ENCODE assay signal across 11 cellular contexts in the genomic region with DNA sequence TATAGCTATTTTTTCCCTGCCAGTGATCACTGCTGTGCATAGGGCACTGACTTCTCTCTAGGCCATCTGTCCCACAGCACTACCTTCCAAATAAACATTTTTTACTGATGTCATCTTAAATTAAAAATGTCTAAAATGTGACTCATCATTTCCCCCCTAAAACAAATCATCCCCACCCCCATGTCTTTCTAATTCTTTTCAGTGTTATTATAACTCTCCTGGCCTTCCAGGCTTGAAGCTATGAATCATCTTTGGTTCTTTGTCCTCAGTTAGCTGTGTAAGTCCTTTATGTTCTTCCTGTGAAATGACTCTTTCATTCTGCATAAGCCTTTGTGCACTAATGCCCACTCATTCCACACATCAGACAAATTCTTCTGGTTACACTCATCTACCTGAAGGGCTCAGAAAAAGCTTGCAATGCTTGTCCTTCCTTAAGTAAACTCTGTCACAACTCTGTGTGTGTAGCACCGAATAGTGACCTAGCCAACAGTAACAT.
DNase-seq lines count a peak whose midpoint lies in the region; ATAC-seq, FAIRE-seq and TF ChIP-seq lines count a peak whose summit lies in the region.
"Had no signal": no experiment of that assay in that cellular context is flagged by ENCODE, and none has a peak within 500 bp of the region (broad histone marks: within the 10 kb centered on the region; RNA-seq: fewer than 3 reads in every experiment).

No MANE protein-coding gene starts in this region.

- H3K9me1 ChIP-seq in endothelial cell of umbilical vein (replicated peaks; ENCODE audit: control insufficient read depth, extremely low read depth, insufficient read depth, low read length): no peaks in the 10 kb centered on the region

- CTCF ChIA-PET in endothelial cell of umbilical vein (lab: Charles Lee): interaction anchor here (0.6 to 3.1 kb wide), 16 partner anchors 8 to 648 kb away, joined by 3 to 23 read pairs (median 4); a partner anchor contains a TSS

- BruUV-seq in endothelial cell of umbilical vein (replicated peaks; lab: Mats Ljungman, UMichigan): no TSS peak

- peak; percentile 75 for TF ChIP-seq POLR2A in endothelial cell of umbilical vein (IDR thresholded peaks at IDR 0.05; ENCODE audit: low read depth, low read length)

- no peaks in the 10 kb centered on the region for H3K36me3 ChIP-seq in endothelial cell of umbilical vein (ENCODE audit: control insufficient read depth in 2 of 2, extremely low read depth in 1 of 2, insufficient read depth in 2 of 2, low read length in 2 of 2)

- H3K4me3 ChIP-seq in endothelial cell of umbilical vein (replicated peaks in 1 of 3; ENCODE audit: insufficient read depth in 1 of 3, low read depth in 1 of 3, low read length in 3 of 3): peak overlapping the region in 1 of 3 experiments; percentile 12
- H3K4me3 ChIP-seq: K562, lung had no signal

- no peak for TF ChIP-seq CTCF in endothelial cell of umbilical vein (IDR thresholded peaks at IDR 0.05; ENCODE audit: extremely low read depth in 1 of 2, insufficient read depth in 1 of 2, low read depth in 1 of 2, low read length in 2 of 2)

- H3K4me2 ChIP-seq in endothelial cell of umbilical vein (ENCODE audit: insufficient read depth, low read length): peak overlapping the region; percentile 76

- peak; percentile 91 for FAIRE-seq in endothelial cell of umbilical vein (lab: Jason Lieb, UNC)
- FAIRE-seq: K562 had no signal

- H4K20me1 ChIP-seq in endothelial cell of umbilical vein (replicated peaks; ENCODE audit: control insufficient read depth, extremely low read depth, insufficient read depth, low read length): no peaks in the 10 kb centered on the region

- H3K9ac ChIP-seq in endothelial cell of umbilical vein (replicated peaks; ENCODE audit: extremely low read depth, insufficient read depth, low read length): peak overlapping the region; percentile 47

- POLR2A ChIA-PET in endothelial cell of umbilical vein (lab: Charles Lee): interaction anchor here (0.7 to 1.4 kb wide), 4 partner anchors 13 to 77 kb away, joined by 3 to 5 read pairs (median 3); no protein-coding TSS in a partner anchor

- H3K9me3 ChIP-seq in endothelial cell of umbilical vein (replicated peaks; ENCODE audit: control insufficient read depth, insufficient read depth, low read length): no peaks in the 10 kb centered on the region

- no peak for ATAC-seq in GM19351 (IDR thresholded peaks at IDR 0.05; ENCODE audit: unreplicated experiment)
- ATAC-seq: K562 had no signal

- intact Hi-C loops in endothelial cell of umbilical vein (cut with micrococcal nuclease): loop anchor here (1.0 to 2.0 kb wide), 6 partner anchors 13 to 223 kb away; a partner anchor contains a TSS

- peaks cover 32% of the 10 kb centered on the region for H3K4me1 ChIP-seq in endothelial cell of umbilical vein (ENCODE audit: control insufficient read depth, extremely low read depth, insufficient read depth, low read length)

- H2AFZ ChIP-seq in endothelial cell of umbilical vein (ENCODE audit: low read depth, low read length): no peak overlapping the region

- H3K27me3 ChIP-seq in endothelial cell of umbilical vein (ENCODE audit: control insufficient read depth in 2 of 2, insufficient read depth in 2 of 2, low read length in 2 of 2): no peaks in the 10 kb centered on the region

- dilution Hi-C loops in endothelial cell of umbilical vein (cut with MboI; ENCODE audit: extremely low pct_ligation_motif_present, low sequenced_read_pairs): no loop called here

- in situ Hi-C loops in G401 (cut with HindIII; ENCODE audit: low sequenced_read_pairs): no loop called here

- DNase-seq in G401 (ENCODE audit: low spot score) (peak; percentile 63), RKO (ENCODE audit: low spot score) (peak; percentile 13), endothelial cell of umbilical vein (ENCODE audit: low read depth, low spot score) (peak; percentile 95), pons (ENCODE audit: low spot score) (peak; percentile 90), iPS-NIHi11 (ENCODE audit: low spot score) (no peak), cerebellar nuclear complex (lab: John Stamatoyannopoulos, UW) (no peak), D341Med (ENCODE audit: low spot score) (no peak)
- DNase-seq: stimulated activated CD4-positive, alpha-beta T cell treated with anti-CD3 and anti-CD28 coated beads, Interleukin-4, amount 100 ng/mL, for 1 hour had no signal

- peak overlapping the region; percentile 94 for H3K27ac ChIP-seq in endothelial cell of umbilical vein (ENCODE audit: insufficient read depth, low read depth, low read length)

- H3K79me2 ChIP-seq in endothelial cell of umbilical vein (ENCODE audit: control insufficient read depth, insufficient read depth, low read length): no peaks in the 10 kb centered on the region

TF ChIP-seq in endothelial cell of umbilical vein, 7 proteins besides CTCF, POLR2A, EP300 and RAD21:
- peak; percentile 99 for TF ChIP-seq FOS (IDR thresholded peaks at IDR 0.05; ENCODE audit: borderline replicate concordance, insufficient read depth, low read length)
- TF ChIP-seq, protein P1, sequence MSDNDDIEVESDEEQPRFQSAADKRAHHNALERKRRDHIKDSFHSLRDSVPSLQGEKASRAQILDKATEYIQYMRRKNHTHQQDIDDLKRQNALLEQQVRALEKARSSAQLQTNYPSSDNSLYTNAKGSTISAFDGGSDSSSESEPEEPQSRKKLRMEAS (IDR thresholded peaks at IDR 0.05; ENCODE audit: insufficient read depth, insufficient read length): no peak
- no peak for TF ChIP-seq EZH2 (IDR thresholded peaks at IDR 0.05; ENCODE audit: borderline replicate concordance, low read depth, low read length, severe bottlenecking)
- TF ChIP-seq JUN (IDR thresholded peaks at IDR 0.05; ENCODE audit: borderline replicate concordance, insufficient read depth, insufficient read length, low read depth): peak; percentile 99
- TF ChIP-seq MYC (IDR thresholded peaks at IDR 0.05; ENCODE audit: low read depth, low read length): no peak
- peak; percentile 64 for TF ChIP-seq POLR2AphosphoS5 (IDR thresholded peaks at IDR 0.05; ENCODE audit: insufficient read depth, low read depth, low read length)
TF ChIP-seq in endothelial cell of umbilical vein: peak in this region for 3.

Comparison
In these comparisons a context has a peak if more than half of its experiments do, and no peak if none do; other contexts are left out.
1. DNase-seq: peak in G401 (single experiment), RKO (single experiment), endothelial cell of umbilical vein (single experiment) and pons (single experiment); none in iPS-NIHi11 (single experiment), cerebellar nuclear complex (0 of 2) and D341Med (single experiment).